ENCODE assay signal across 16 cellular contexts in the genomic region with DNA sequence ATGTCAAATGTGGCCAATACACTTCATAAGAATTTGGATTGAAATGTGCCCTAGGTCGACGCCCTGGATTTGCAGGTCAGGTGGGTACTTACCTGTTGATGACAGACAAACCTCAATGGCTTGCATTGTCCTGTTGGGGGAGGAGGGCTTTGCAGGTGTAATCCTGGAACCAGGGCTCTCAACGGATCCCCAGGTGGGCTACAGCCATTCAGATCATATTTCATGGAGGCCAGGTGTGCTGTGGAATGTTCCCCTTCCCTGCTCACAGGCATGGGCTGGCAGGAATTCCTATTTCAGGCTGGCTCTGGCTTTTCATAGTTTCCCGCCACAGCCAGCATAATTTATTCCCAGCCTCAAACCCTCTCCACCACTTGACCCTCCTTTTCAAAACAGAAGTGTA.
DNase-seq lines count a peak whose midpoint lies in the region; ATAC-seq and TF ChIP-seq lines count a peak whose summit lies in the region.
"Had no signal": no experiment of that assay in that cellular context is flagged by ENCODE, and none has a peak within 500 bp of the region (broad histone marks: within the 10 kb centered on the region; RNA-seq: fewer than 3 reads in every experiment).

No MANE protein-coding gene starts in this region.

- H3K4me3 ChIP-seq in iPS DF 6.9 (ENCODE audit: low read length): no peak overlapping the region

- no peak overlapping the region for H3K4me3 Mint-ChIP-seq in glutamatergic neuron (ENCODE audit: unreplicated experiment)
- H3K4me3 Mint-ChIP-seq: CD4-positive, alpha-beta T cell had no signal

- no peaks in the 10 kb centered on the region for H3K4me1 Mint-ChIP-seq in glutamatergic neuron (ENCODE audit: low read depth, unreplicated experiment)

- no peaks in the 10 kb centered on the region for H3K9me3 ChIP-seq in iPS DF 6.9 (ENCODE audit: control insufficient read depth, insufficient read depth, low read length)

- H3K9me3 Mint-ChIP-seq in glutamatergic neuron (ENCODE audit: unreplicated experiment): no peaks in the 10 kb centered on the region

- H3K27ac ChIP-seq in iPS DF 6.9 (ENCODE audit: low read length): no peak overlapping the region

- ATAC-seq in HG03025 (IDR thresholded peaks at IDR 0.05; ENCODE audit: low FRiP score, unreplicated experiment): no peak
- ATAC-seq: HCT116 had no signal

- no CpG with 5 or more reads among the region's 4 CpGs for WGBS in iPS DF 6.9 (ENCODE audit: insufficient coverage, insufficient read length)

- no peak for TF ChIP-seq CTCF in glutamatergic neuron (IDR thresholded peaks at IDR 0.05; ENCODE audit: partially characterized antibody, unreplicated experiment)

- peak; percentile 62 for DNase-seq in COLO668 (lab: John Stamatoyannopoulos, UW; ENCODE audit: unreplicated experiment)
- DNase-seq in NCI-H748 treated with DMSO at 0.1 percent for 48 hours (lab: John Stamatoyannopoulos, UW): peak; percentile 64
- peak; percentile 78 for DNase-seq in iPS DF 6.9 (ENCODE audit: low read depth, low spot score)
- no peak for DNase-seq in activated CD4-positive, alpha-beta T cell treated with anti-CD3 and anti-CD28 coated beads for 1 hour
- DNase-seq in glutamatergic neuron: no peak
- DNase-seq: ACHN; CD4-positive, alpha-beta T cell; DMS79 treated with DMSO at 0.1 percent for 48 hours; KG1; NCI-H1092; NCI-H2029; NCI-H226; SIG-M5 had no signal

- peak; percentile 98 for TF ChIP-seq EP300 in Ishikawa (IDR thresholded peaks at IDR 0.05; ENCODE audit: borderline replicate concordance)

- TF ChIP-seq RAD21 in Ishikawa (IDR thresholded peaks at IDR 0.05; ENCODE audit: low read depth): peak; percentile 42

- H3K4me1 ChIP-seq in iPS DF 6.9 (ENCODE audit: control insufficient read depth, insufficient read depth, low read length): peaks cover 3% of the 10 kb centered on the region; the same call in 1 of the 2 replicates

- H3K27me3 Mint-ChIP-seq in glutamatergic neuron (ENCODE audit: unreplicated experiment): peaks cover 1% of the 10 kb centered on the region
- H3K27me3 Mint-ChIP-seq: CD4-positive, alpha-beta T cell had no signal

- no peak overlapping the region for H3K27ac Mint-ChIP-seq in glutamatergic neuron (ENCODE audit: unreplicated experiment)
- H3K27ac Mint-ChIP-seq: CD4-positive, alpha-beta T cell had no signal

- H3K36me3 Mint-ChIP-seq in glutamatergic neuron (ENCODE audit: unreplicated experiment): no peaks in the 10 kb centered on the region

- no peaks in the 10 kb centered on the region for H3K27me3 ChIP-seq in iPS DF 6.9 (ENCODE audit: control insufficient read depth, insufficient read depth, low read length)

- H3K36me3 ChIP-seq in iPS DF 6.9 (ENCODE audit: control insufficient read depth, insufficient read depth, low read length): no peaks in the 10 kb centered on the region

TF ChIP-seq in Ishikawa, 13 proteins besides CTCF, POLR2A, EP300 and RAD21:
- TF ChIP-seq FOXM1 (IDR thresholded peaks at IDR 0.05; ENCODE audit: borderline replicate concordance, low read depth): peak; percentile 93
- no peak for TF ChIP-seq CREB1 (IDR thresholded peaks at IDR 0.05; ENCODE audit: low read depth)
- peak; percentile 95 for TF ChIP-seq TEAD4 (IDR thresholded peaks at IDR 0.05)
- TF ChIP-seq CEBPB (IDR thresholded peaks at IDR 0.05): peak; percentile 24; the same call in 1 of the 2 replicates
- TF ChIP-seq REST (IDR thresholded peaks at IDR 0.05; ENCODE audit: low read depth): no peak
- TF ChIP-seq USF1 (IDR thresholded peaks at IDR 0.05): peak; percentile 76
- no peak for TF ChIP-seq EGR1 (IDR thresholded peaks at IDR 0.05)
- TF ChIP-seq YY1 (IDR thresholded peaks at IDR 0.05; ENCODE audit: low read depth): peak; percentile 53
- peak; percentile 89 for TF ChIP-seq MAX (IDR thresholded peaks at IDR 0.05)
- TF ChIP-seq NFIC (IDR thresholded peaks at IDR 0.05): peak; percentile 90
- peak; percentile 100 for TF ChIP-seq TCF12 (IDR thresholded peaks at IDR 0.05; ENCODE audit: low read depth)
- TF ChIP-seq TAF1 (IDR thresholded peaks at IDR 0.05; ENCODE audit: low read depth): no peak
- TF ChIP-seq ZBTB7A (IDR thresholded peaks at IDR 0.05; ENCODE audit: low read depth): no peak

Comparison
In these comparisons a context has a peak if more than half of its experiments do, and no peak if none do; other contexts are left out.
1. DNase-seq: peak in COLO668 (single experiment), NCI-H748 treated with DMSO at 0.1 percent for 48 hours (single experiment) and iPS DF 6.9 (single experiment); none in activated CD4-positive, alpha-beta T cell treated with anti-CD3 and anti-CD28 coated beads for 1 hour (single experiment) and glutamatergic neuron (single experiment).